In genomic region chr10:21989453-21990154, GRCh38 we compare ENCODE assay signal across 7 cellular contexts. TPM values are rescaled to one million over a fixed set of nuclear protein-coding genes. Genes with fewer than 3 reads are reported as not detected.
DNase-seq lines count a peak whose midpoint lies in the region; ATAC-seq and FAIRE-seq lines count a peak whose summit lies in the region.

No MANE protein-coding gene starts in this region.

- peaks cover 0 to 3% of the 10 kb centered on the region in 2 donors for H3K36me3 ChIP-seq in small intestine (ENCODE audit: control insufficient read depth in 2 of 2, insufficient read depth in 2 of 2, low read length in 2 of 2)

- no peaks in the 10 kb centered on the region for H3K27me3 ChIP-seq in small intestine (ENCODE audit: control insufficient read depth in 2 of 2, insufficient read depth in 2 of 2, low read length in 2 of 2)

- peak; percentile 37 for DNase-seq in GF-D8 (lab: John Stamatoyannopoulos, UW)
- DNase-seq in NOMO-1 treated with DMSO at 0.1 percent for 48 hours (lab: John Stamatoyannopoulos, UW; ENCODE audit: unreplicated experiment): peak; percentile 86
- DNase-seq in anterior cingulate cortex (lab: John Stamatoyannopoulos, UW): peak in 45 of 58 donors; percentile 3 to 70 (median 22)
- peak; percentile 26 to 69 for DNase-seq in hippocampal formation (lab: John Stamatoyannopoulos, UW)
- DNase-seq in small intestine: peak; percentile 56

- ATAC-seq in GM21447 (IDR thresholded peaks at IDR 0.05; ENCODE audit: unreplicated experiment) (peak; percentile 91), HG03575 (IDR thresholded peaks at IDR 0.05; ENCODE audit: extremely low read depth, insufficient number of reproducible peaks, low FRiP score, unreplicated experiment) (peak; percentile 77)

- 44 to 54% (median 49%) methylated on average over 5 of the region's 5 CpGs for WGBS in small intestine, 3 donors

- no peak overlapping the region for H3K27ac ChIP-seq in small intestine (ENCODE audit: low read depth in 1 of 2, low read length in 1 of 2)

- H3K9me3 ChIP-seq in small intestine (ENCODE audit: control insufficient read depth, low read depth): no peaks in the 10 kb centered on the region

- no peak overlapping the region for H3K4me3 ChIP-seq in small intestine (ENCODE audit: low read depth in 1 of 2, low read length in 2 of 2)

- no peak for FAIRE-seq in small intestine (lab: Jason Lieb, UNC)

- no peaks in the 10 kb centered on the region for H3K4me1 ChIP-seq in small intestine (ENCODE audit: control insufficient read depth in 2 of 2, insufficient read depth in 1 of 2, low read depth in 1 of 2, low read length in 1 of 2)

RNA-seq across cellular contexts. Expression of gene DNAJC1, which starts 13.9 kb away (rescaled TPM):
- 10 to 100 TPM; 20.6 to 30.0 (median 28.6) TPM for polyA plus RNA-seq in small intestine

Comparison
In these comparisons a context has a peak if more than half of its experiments do, and no peak if none do; other contexts are left out.
1. DNase-seq: peak in every context shown above with its lines; median percentile 86 in NOMO-1 treated with DMSO at 0.1 percent for 48 hours; 56 in small intestine; 48 in hippocampal formation; 37 in GF-D8; 22 in anterior cingulate cortex.